ENCODE assay signal across 9 cellular contexts in genomic region chr19:44582581-44583265, GRCh38. TPM values are rescaled to one million over a fixed set of nuclear protein-coding genes. Genes with fewer than 3 reads are reported as not detected.
DNase-seq lines count a peak whose midpoint lies in the region; ATAC-seq and TF ChIP-seq lines count a peak whose summit lies in the region.
"Had no signal": no experiment of that assay in that cellular context is flagged by ENCODE, and none has a peak within 500 bp of the region (broad histone marks: within the 10 kb centered on the region; RNA-seq: fewer than 3 reads in every experiment).

No MANE protein-coding gene starts in this region.

- no peaks in the 10 kb centered on the region for H3K36me3 ChIP-seq in Panc1 (ENCODE audit: control insufficient read depth, insufficient read depth, low read length)
- H3K36me3 ChIP-seq: gastroesophageal sphincter had no signal

- H3K27me3 ChIP-seq in Panc1 (ENCODE audit: control insufficient read depth, insufficient read depth, low read length): no peaks in the 10 kb centered on the region

- peaks cover 5% of the 10 kb centered on the region for H3K27me3 Mint-ChIP-seq in activated naive CD4-positive, alpha-beta T cell treated with anti-CD3 and anti-CD28 coated beads for 36 hours (ENCODE audit: low read depth)

- intact Hi-C loops in activated naive CD4-positive, alpha-beta T cell treated with anti-CD3 and anti-CD28 coated beads for 36 hours (cut with micrococcal nuclease): no loop called here
- intact Hi-C loops in Panc1 (cut with micrococcal nuclease; ENCODE audit: unreplicated experiment): no loop called here

- POLR2A ChIA-PET in Panc1 (lab: Charles Lee): no interaction called here

- H3K4me1 Mint-ChIP-seq in activated naive CD4-positive, alpha-beta T cell treated with anti-CD3 and anti-CD28 coated beads for 36 hours (ENCODE audit: low read depth): peaks cover 8% of the 10 kb centered on the region

- TF ChIP-seq CTCF in Panc1 (IDR thresholded peaks at IDR 0.05) (peak; percentile 80), fibroblast of villous mesenchyme (IDR thresholded peaks at IDR 0.05; ENCODE audit: insufficient read depth, low read depth, low read length) (peak; percentile 69)

- CTCF ChIA-PET in activated naive CD4-positive, alpha-beta T cell treated with anti-CD3 and anti-CD28 coated beads for 36 hours (lab: Charles Lee): interaction anchor here (0.7 to 0.9 kb wide), 3 partner anchors 12 to 81 kb away, joined by 3 to 8 read pairs (median 3); no protein-coding TSS in a partner anchor
- CTCF ChIA-PET in Panc1 (lab: Charles Lee): interaction anchor here (0.6 to 1.0 kb wide), 2 partner anchors 14 to 74 kb away, joined by 3 read pairs; no protein-coding TSS in a partner anchor

- no peaks in the 10 kb centered on the region for H3K36me3 Mint-ChIP-seq in activated naive CD4-positive, alpha-beta T cell treated with anti-CD3 and anti-CD28 coated beads for 36 hours (ENCODE audit: low read depth)

- H3K9me3 ChIP-seq in Panc1 (ENCODE audit: control insufficient read depth, insufficient read depth, low read depth, low read length): no peaks in the 10 kb centered on the region
- H3K9me3 ChIP-seq: gastroesophageal sphincter had no signal

- no peaks in the 10 kb centered on the region for H3K4me1 ChIP-seq in Panc1 (ENCODE audit: control insufficient read depth, insufficient read depth, low read length)
- H3K4me1 ChIP-seq: gastroesophageal sphincter had no signal

- no peak overlapping the region for H3K4me3 Mint-ChIP-seq in activated naive CD4-positive, alpha-beta T cell treated with anti-CD3 and anti-CD28 coated beads for 36 hours

- ATAC-seq in Panc1 (peak; percentile 66; the same call in 1 of the 2 replicates), HG03457 (IDR thresholded peaks at IDR 0.05; ENCODE audit: unreplicated experiment) (no peak), HG02938 (IDR thresholded peaks at IDR 0.05; ENCODE audit: unreplicated experiment) (no peak)
- ATAC-seq: gastroesophageal sphincter had no signal

- BruUV-seq in Panc1 (replicated peaks; lab: Mats Ljungman, UMichigan): no TSS peak

- no peak overlapping the region for H3K4me3 ChIP-seq in Panc1 (ENCODE audit: low read depth in 2 of 2, low read length in 2 of 2)
- no peak overlapping the region for H3K4me3 ChIP-seq in fibroblast of villous mesenchyme (ENCODE audit: low read depth, low read length)
- H3K4me3 ChIP-seq: gastroesophageal sphincter had no signal

- peaks cover 5% of the 10 kb centered on the region for H3K9me3 Mint-ChIP-seq in activated naive CD4-positive, alpha-beta T cell treated with anti-CD3 and anti-CD28 coated beads for 36 hours

- in situ Hi-C loops in Panc1 (cut with HindIII; ENCODE audit: low pct_unique_long_range_greater_than_20kb, low sequenced_read_pairs): no loop called here

- DNase-seq in activated naive CD4-positive, alpha-beta T cell treated with anti-CD3 and anti-CD28 coated beads for 36 hours: peak; percentile 54
- no peak for DNase-seq in activated naive CD4-positive, alpha-beta T cell (lab: John Stamatoyannopoulos, UW)
- DNase-seq in Panc1 (ENCODE audit: low read depth, low spot score) (no peak), fibroblast of villous mesenchyme (ENCODE audit: low read depth) (peak; percentile 29), mucosa of gallbladder (ENCODE audit: low spot score) (no peak)
- DNase-seq in stimulated activated CD8-positive, alpha-beta memory T cell treated with anti-CD3 and anti-CD28 coated beads, Interleukin-4, amount 100 ng/mL, for 48 hours: peak; percentile 74

- H3K27ac Mint-ChIP-seq in activated naive CD4-positive, alpha-beta T cell treated with anti-CD3 and anti-CD28 coated beads for 36 hours: no peak overlapping the region

- no peak overlapping the region for H3K27ac ChIP-seq in Panc1 (ENCODE audit: low read length)
- H3K27ac ChIP-seq: gastroesophageal sphincter had no signal

RNA-seq across cellular contexts. Expression of gene IGSF23, which starts 30.6 kb away (rescaled TPM):
- not detected for total RNA-seq in activated naive CD4-positive, alpha-beta T cell treated with anti-CD3 and anti-CD28 coated beads for 36 hours
- not detected for total RNA-seq in Panc1 (2021; ENCODE audit: unreplicated experiment)
- polyA plus RNA-seq in Panc1 (2012; ENCODE audit: insufficient read length): not detected
- total RNA-seq in fibroblast of villous mesenchyme: 0.32 and 0.43 TPM in 2 replicates
- not detected for total RNA-seq in mucosa of gallbladder
- total RNA-seq: gastroesophageal sphincter had no signal

RNA-seq across cellular contexts. Expression of gene CEACAM20, which starts 53.2 kb away (rescaled TPM):
- not detected for total RNA-seq in activated naive CD4-positive, alpha-beta T cell treated with anti-CD3 and anti-CD28 coated beads for 36 hours
- total RNA-seq in Panc1 (2021; ENCODE audit: unreplicated experiment): not detected
- polyA plus RNA-seq in Panc1 (2012; ENCODE audit: insufficient read length): not detected
- total RNA-seq in fibroblast of villous mesenchyme: not detected in 2 replicates
- 0.12 TPM for total RNA-seq in mucosa of gallbladder
- total RNA-seq: gastroesophageal sphincter had no signal

Comparison
In these comparisons a context has a peak if more than half of its experiments do, and no peak if none do; other contexts are left out.
1. DNase-seq: peak in activated naive CD4-positive, alpha-beta T cell treated with anti-CD3 and anti-CD28 coated beads for 36 hours (single experiment), fibroblast of villous mesenchyme (single experiment) and stimulated activated CD8-positive, alpha-beta memory T cell treated with anti-CD3 and anti-CD28 coated beads, Interleukin-4, amount 100 ng/mL, for 48 hours (single experiment); none in activated naive CD4-positive, alpha-beta T cell (0 of 4), Panc1 (single experiment) and mucosa of gallbladder (single experiment).